Comparison of ENCODE assay signal across 1 cellular context in genomic region chr4:75953509-75953908, GRCh38.
TF ChIP-seq lines count a peak whose summit lies in the region.

No MANE protein-coding gene starts in this region.

TF ChIP-seq in IMR-90, 13 proteins besides CTCF, POLR2A, EP300 and RAD21:
- TF ChIP-seq BHLHE40 (IDR thresholded peaks at IDR 0.05; ENCODE audit: low read depth, low read length) (no peak), FOS (IDR thresholded peaks at IDR 0.05; ENCODE audit: low read depth, low read length) (no peak), RCOR1 (IDR thresholded peaks at IDR 0.05; ENCODE audit: insufficient replicate concordance, low read length) (no peak), ELK1 (IDR thresholded peaks at IDR 0.05; ENCODE audit: borderline replicate concordance, low read depth, low read length) (no peak), MAFK (IDR thresholded peaks at IDR 0.05; ENCODE audit: low read depth, low read length) (no peak), MAZ (IDR thresholded peaks at IDR 0.05; ENCODE audit: borderline replicate concordance, low read depth, low read length) (no peak), CEBPB (IDR thresholded peaks at IDR 0.05; ENCODE audit: low read depth, low read length) (no peak), MXI1 (IDR thresholded peaks at IDR 0.05; ENCODE audit: borderline replicate concordance, low read depth, low read length) (no peak), SMC3 (IDR thresholded peaks at IDR 0.05; ENCODE audit: low read depth, low read length) (no peak), USF2 (IDR thresholded peaks at IDR 0.05; ENCODE audit: low read depth, low read length) (no peak), RFX5 (IDR thresholded peaks at IDR 0.05; ENCODE audit: low read depth, low read length) (no peak), NFE2L2 (IDR thresholded peaks at IDR 0.05; ENCODE audit: low read depth, low read length) (no peak), CHD1 (IDR thresholded peaks at IDR 0.05; ENCODE audit: low read depth, low read length) (no peak)
